9 cellular contexts compared by ENCODE assay signal in the genomic region with DNA sequence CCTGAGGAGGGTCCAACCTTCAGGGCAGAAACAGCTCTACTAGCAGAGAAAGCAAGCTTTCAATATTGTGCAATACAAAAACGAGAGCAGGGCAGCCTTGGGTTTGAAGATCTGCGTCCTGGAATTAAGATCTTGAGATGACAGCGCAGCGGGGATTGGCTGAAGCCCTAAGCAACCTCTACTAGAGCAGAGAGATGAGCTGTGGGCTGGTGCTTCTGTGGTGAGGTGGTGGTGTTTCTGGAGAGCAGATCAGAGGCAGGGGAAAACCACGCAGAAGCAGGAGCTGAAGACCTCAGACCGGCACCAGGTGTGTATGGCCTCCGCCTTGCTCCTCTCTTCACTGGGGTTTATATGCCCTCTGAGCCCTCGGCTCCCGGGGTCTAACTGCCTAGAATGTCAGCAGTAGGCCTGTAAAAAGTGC. TPM values are rescaled to one million over a fixed set of nuclear protein-coding genes. Genes with fewer than 3 reads are reported as not detected.
DNase-seq lines count a peak whose midpoint lies in the region; ATAC-seq and TF ChIP-seq lines count a peak whose summit lies in the region.
"Had no signal": no experiment of that assay in that cellular context is flagged by ENCODE, and none has a peak within 500 bp of the region (broad histone marks: within the 10 kb centered on the region; RNA-seq: fewer than 3 reads in every experiment).

No MANE protein-coding gene starts in this region.

- peaks cover 50% of the 10 kb centered on the region for H3K36me3 Mint-ChIP-seq in activated naive CD8-positive, alpha-beta T cell treated with anti-CD3 and anti-CD28 coated beads, Interleukin-2, amount 50 U/mL, for 24 hours (ENCODE audit: low read depth)
- no peaks in the 10 kb centered on the region for H3K36me3 Mint-ChIP-seq in neural progenitor cell

- no peak overlapping the region for H3K4me2 ChIP-seq in neural progenitor cell

- DNase-seq in RWPE2 (ENCODE audit: low spot score) = no peak
- peak; percentile 81 for DNase-seq in activated naive CD8-positive, alpha-beta T cell treated with anti-CD3 and anti-CD28 coated beads, Interleukin-2, amount 50 U/mL, for 24 hours
- peak; percentile 92 for DNase-seq in spleen
- DNase-seq in coronary artery (ENCODE audit: low spot score) = no peak
- DNase-seq in Ammon's horn (ENCODE audit: low spot score) = no peak
- DNase-seq in neural progenitor cell (ENCODE audit: low spot score) = no peak

- H3K4me1 Mint-ChIP-seq in activated naive CD8-positive, alpha-beta T cell treated with anti-CD3 and anti-CD28 coated beads, Interleukin-2, amount 50 U/mL, for 24 hours = peaks cover 51% of the 10 kb centered on the region
- no peaks in the 10 kb centered on the region for H3K4me1 Mint-ChIP-seq in neural progenitor cell

- no peaks in the 10 kb centered on the region for H3K27me3 ChIP-seq in RWPE2 (ENCODE audit: insufficient read depth, poor library complexity, severe bottlenecking)
- H3K27me3 ChIP-seq in spleen (replicated peaks in 1 of 7) = no peaks in the 10 kb centered on the region
- no peaks in the 10 kb centered on the region for H3K27me3 ChIP-seq in neural progenitor cell

- H3K4me3 ChIP-seq in RWPE2 (ENCODE audit: severe bottlenecking) (no peak overlapping the region), spleen (peak overlapping the region; percentile 37 to 74 (median 50)), coronary artery (no peak overlapping the region), neural progenitor cell (no peak overlapping the region)

- peak in 1 of 3 donors; percentile 7 for TF ChIP-seq POLR2A in spleen (IDR thresholded peaks at IDR 0.05)

- H3K27ac Mint-ChIP-seq in activated naive CD8-positive, alpha-beta T cell treated with anti-CD3 and anti-CD28 coated beads, Interleukin-2, amount 50 U/mL, for 24 hours = no peak overlapping the region
- no peak overlapping the region for H3K27ac Mint-ChIP-seq in neural progenitor cell

- TF ChIP-seq CTCF in RWPE2 (IDR thresholded peaks at IDR 0.05; ENCODE audit: poor library complexity, severe bottlenecking) (no peak), spleen (IDR thresholded peaks at IDR 0.05 in 8 of 11, conservative IDR thresholded peaks at IDR 0.05 in 3 of 11) (no peak), coronary artery (IDR thresholded peaks at IDR 0.05) (no peak), neural progenitor cell (IDR thresholded peaks at IDR 0.05) (no peak)

- H3K9me3 Mint-ChIP-seq in activated naive CD8-positive, alpha-beta T cell treated with anti-CD3 and anti-CD28 coated beads, Interleukin-2, amount 50 U/mL, for 24 hours = no peaks in the 10 kb centered on the region
- no peaks in the 10 kb centered on the region for H3K9me3 Mint-ChIP-seq in neural progenitor cell

- H3K36me3 ChIP-seq in RWPE2 (ENCODE audit: low read depth) = no peaks in the 10 kb centered on the region
- peaks cover 0 to 56% (median 19%) of the 10 kb centered on the region in 6 donors for H3K36me3 ChIP-seq in spleen
- H3K36me3 ChIP-seq in neural progenitor cell = no peaks in the 10 kb centered on the region

- H3K27ac ChIP-seq in RWPE2 (ENCODE audit: poor library complexity, severe bottlenecking) (peak overlapping the region; percentile 70), spleen (peak overlapping the region; percentile 85 to 94 (median 87)), coronary artery (peak overlapping the region in 1 of 2 donors; percentile 79), neural progenitor cell (no peak overlapping the region)

- no peak overlapping the region for H3K4me3 Mint-ChIP-seq in activated naive CD8-positive, alpha-beta T cell treated with anti-CD3 and anti-CD28 coated beads, Interleukin-2, amount 50 U/mL, for 24 hours
- no peak overlapping the region for H3K4me3 Mint-ChIP-seq in neural progenitor cell

- no peaks in the 10 kb centered on the region for H3K27me3 Mint-ChIP-seq in activated naive CD8-positive, alpha-beta T cell treated with anti-CD3 and anti-CD28 coated beads, Interleukin-2, amount 50 U/mL, for 24 hours
- H3K27me3 Mint-ChIP-seq in neural progenitor cell (ENCODE audit: insufficient read depth, low read depth) = no peaks in the 10 kb centered on the region

- no peaks in the 10 kb centered on the region for H3K9me3 ChIP-seq in RWPE2 (ENCODE audit: severe bottlenecking)
- H3K9me3 ChIP-seq in spleen = no peaks in the 10 kb centered on the region
- H3K9me3 ChIP-seq in neural progenitor cell (ENCODE audit: low read depth) = no peaks in the 10 kb centered on the region

- H4K20me1 ChIP-seq in neural progenitor cell (ENCODE audit: low read depth) = no peaks in the 10 kb centered on the region

- H2AFZ ChIP-seq in neural progenitor cell (replicated peaks) = no peak overlapping the region

- H3K9ac ChIP-seq in neural progenitor cell = no peak overlapping the region

- intact Hi-C loops in spleen (cut with DNase I; ENCODE audit: low total_unique reads) = no loop called here

- no peaks in the 10 kb centered on the region for H3K79me2 ChIP-seq in neural progenitor cell (ENCODE audit: low read depth)

- peaks cover 11% of the 10 kb centered on the region for H3F3A ChIP-seq in neural progenitor cell (ENCODE audit: low read depth)

- 20 to 32% (median 28%) methylated on average over 9 of the region's 9 CpGs for WGBS in spleen, 5 donors

- ATAC-seq in GM18499 (IDR thresholded peaks at IDR 0.05; ENCODE audit: insufficient read depth, unreplicated experiment) (peak; percentile 84), HG02678 (IDR thresholded peaks at IDR 0.05; ENCODE audit: unreplicated experiment) (peak; percentile 85), RWPE2 (ENCODE audit: low read depth) (no peak)
- peak; percentile 84 for ATAC-seq in activated naive CD8-positive, alpha-beta T cell treated with anti-CD3 and anti-CD28 coated beads, Interleukin-2, amount 50 U/mL, for 24 hours

- peaks cover 12% of the 10 kb centered on the region for H3K4me1 ChIP-seq in RWPE2 (ENCODE audit: insufficient read depth, poor library complexity, severe bottlenecking)
- H3K4me1 ChIP-seq in spleen = peaks cover 11 to 98% (median 71%) of the 10 kb centered on the region in 6 donors
- no peaks in the 10 kb centered on the region for H3K4me1 ChIP-seq in neural progenitor cell

RNA-seq across cellular contexts. Expression of gene TRAF3IP3, which starts 12.5 kb away (rescaled TPM):
- total RNA-seq in spleen = 100 to 1,000 TPM in 4 of 7 donors, 10 to 100 TPM in 3; 97.7 to 134 (median 109) TPM
- polyA plus RNA-seq in spleen = 100 to 1,000 TPM in 2 of 3 donors, 10 to 100 TPM in 1; 95.4 to 189 (median 107) TPM
- total RNA-seq in neural progenitor cell (ENCODE audit: low replicate concordance) = not detected in 2 replicates
- total RNA-seq: HT1080 had no signal

RNA-seq across cellular contexts. Expression of gene C1orf74, which starts 16.0 kb away (rescaled TPM):
- total RNA-seq in spleen (1 to 10 TPM; 1.0 to 2.7 (median 1.8) TPM), neural progenitor cell (ENCODE audit: low replicate concordance) (6.9 and 7.7 TPM in 2 replicates)
- 1 to 10 TPM in 2 of 3 donors, under 1 TPM in 1; 0.96 to 1.6 (median 1.5) TPM for polyA plus RNA-seq in spleen

RNA-seq across cellular contexts. Expression of gene IRF6, which starts 37.6 kb away (rescaled TPM):
- total RNA-seq in spleen (1 to 10 TPM; 3.1 to 5.6 (median 4.0) TPM), neural progenitor cell (ENCODE audit: low replicate concordance) (0.34 and 3.3 TPM in 2 replicates)
- polyA plus RNA-seq in spleen = 1 to 10 TPM in 2 of 3 donors, under 1 TPM in 1; 0.59 to 1.6 (median 1.4) TPM

RNA-seq across cellular contexts. Expression of gene UTP25, which starts 59.4 kb away (rescaled TPM):
- 10 to 100 TPM in 3 of 7 donors, 1 to 10 TPM in 4; 8.7 to 13.4 (median 10.0) TPM for total RNA-seq in spleen
- polyA plus RNA-seq in spleen = 1 to 10 TPM; 1.8 to 3.2 (median 2.2) TPM
- 5.9 and 6.4 TPM in 2 replicates for total RNA-seq in neural progenitor cell (ENCODE audit: low replicate concordance)

Comparison
In these comparisons a context has a peak if more than half of its experiments do, and no peak if none do; other contexts are left out.
1. DNase-seq: peak in activated naive CD8-positive, alpha-beta T cell treated with anti-CD3 and anti-CD28 coated beads, Interleukin-2, amount 50 U/mL, for 24 hours (single experiment) and spleen (single experiment); none in RWPE2 (single experiment), coronary artery (single experiment), Ammon's horn (single experiment) and neural progenitor cell (single experiment).
2. H3K4me3 ChIP-seq: peak in spleen (8 of 8); none in RWPE2 (single experiment), coronary artery (single experiment) and neural progenitor cell (single experiment).
3. RNA of gene TRAF3IP3, which starts 12.5 kb away (total RNA-seq): 97.7 to 134 TPM in spleen; not detected in neural progenitor cell; every median in the first group is over 10 times any median in the second.